4 cellular contexts compared by ENCODE assay signal in the genomic region with DNA sequence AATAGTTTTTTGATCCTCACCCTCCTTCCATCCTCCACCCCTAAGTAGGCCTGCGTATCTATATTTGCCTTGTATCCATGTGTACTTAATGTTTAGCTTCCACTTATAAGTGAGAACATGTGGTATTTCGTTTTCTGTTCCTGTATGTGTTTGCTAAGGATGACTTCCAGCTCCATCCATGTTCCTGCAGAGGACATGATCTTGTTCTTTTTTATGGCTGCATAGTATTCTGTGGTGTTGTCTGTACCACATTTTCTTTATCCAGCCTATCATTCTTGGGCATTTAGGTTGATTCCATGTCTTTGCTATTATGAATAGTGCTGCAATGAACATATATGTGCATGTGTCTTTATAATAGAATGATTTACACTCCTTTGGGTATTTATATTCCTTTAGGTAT.
DNase-seq lines count a peak whose midpoint lies in the region; ATAC-seq, FAIRE-seq and TF ChIP-seq lines count a peak whose summit lies in the region.
"Not testable (repeated sequence)": the region's sequence is repeated elsewhere in the genome, so short reads cannot be mapped to it uniquely, and the experiment has no call there.

No MANE protein-coding gene starts in this region.

- DNase-seq in HTR-8/SVneo (ENCODE audit: insufficient read length, low spot score); K562 (ENCODE audit: extremely low read depth in 1 of 4, low spot score in 3 of 4); HepG2 (ENCODE audit: low spot score): not testable (repeated sequence)

- in situ Hi-C loops in K562 (cut with MboI); HepG2 (cut with HindIII; ENCODE audit: extremely low pct_ligation_motif_present, low pct_unique_long_range_greater_than_20kb): not testable (repeated sequence)

- not testable (repeated sequence) for H3K4me1 ChIP-seq in HEK293 (ENCODE audit: control insufficient read depth, insufficient read depth, low read length); K562 (replicated peaks in 1 of 2; ENCODE audit: control insufficient read depth in 2 of 2, insufficient read depth in 2 of 2, low read length in 2 of 2)
- peaks cover 28% of the 10 kb centered on the region for H3K4me1 ChIP-seq in HepG2 (ENCODE audit: insufficient read depth, low read length)

- H3K27ac ChIP-seq in HEK293 (ENCODE audit: extremely low read depth, low read depth, low read length); K562 (ENCODE audit: extremely low read depth, low read depth, low read length); HepG2 (ENCODE audit: extremely low read length, insufficient read depth, low read length): not testable (repeated sequence)

- H3K4me3 ChIP-seq in HEK293 (ENCODE audit: low read depth, low read length); K562; HepG2 (replicated peaks in 1 of 3; ENCODE audit: insufficient read depth in 1 of 3, low read depth in 2 of 3, low read length in 3 of 3): not testable (repeated sequence)

- H3K9ac ChIP-seq in K562 (ENCODE audit: insufficient read depth in 1 of 2, low read depth in 2 of 2, low read length in 2 of 2); HepG2 (ENCODE audit: insufficient read depth, low read depth, low read length): not testable (repeated sequence)

- H4K20me1 ChIP-seq in K562 (replicated peaks; ENCODE audit: control insufficient read depth, insufficient read depth, low read length) (peaks cover 11% of the 10 kb centered on the region; the same call in 1 of the 2 replicates), HepG2 (ENCODE audit: insufficient read depth, low read length) (0 out of 2 replicates have a peak, but pooled peaks cover 10% of the 10 kb centered on the region)

- not testable (repeated sequence) for BruUV-seq in K562 (replicated peaks; lab: Mats Ljungman, UMichigan); HepG2 (replicated peaks; lab: Mats Ljungman, UMichigan)

- H2AFZ ChIP-seq in K562 (ENCODE audit: low read depth, low read length); HepG2 (ENCODE audit: low read length): not testable (repeated sequence)

- ATAC-seq in K562, HepG2: not testable (repeated sequence)

- H3K9me3 ChIP-seq in HEK293 (ENCODE audit: control insufficient read depth, insufficient read depth, low read depth, low read length); K562 (replicated peaks; ENCODE audit: control insufficient read depth, insufficient read depth, low read depth, low read length); HepG2 (ENCODE audit: low read length): not testable (repeated sequence)

- POLR2A ChIA-PET in HEK293 (lab: Yijun Ruan, JAX); K562 (lab: Yijun Ruan, JAX); HepG2 (lab: Yijun Ruan, JAX): not testable (repeated sequence)

- H3K79me2 ChIP-seq in K562 (ENCODE audit: control insufficient read depth, insufficient read depth, low read length) (0 out of 3 replicates have a peak, but pooled peaks cover 11% of the 10 kb centered on the region), HepG2 (ENCODE audit: insufficient read depth, low read length) (peaks cover 61% of the 10 kb centered on the region)

- TF ChIP-seq RAD21 in K562 (CRISPR knock-in tag; conservative IDR thresholded peaks at IDR 0.05 in 1 of 2, IDR thresholded peaks at IDR 0.05 in 1 of 2); HepG2 (CRISPR knock-in tag; IDR thresholded peaks at IDR 0.05): not testable (repeated sequence)

- intact Hi-C loops in K562 (cut with micrococcal nuclease); HepG2 (cut with micrococcal nuclease; ENCODE audit: unreplicated experiment): not testable (repeated sequence)

- not testable (repeated sequence) for TF ChIP-seq EP300 in K562 (IDR thresholded peaks at IDR 0.05; ENCODE audit: low read length); HepG2 (IDR thresholded peaks at IDR 0.05; ENCODE audit: low read depth in 2 of 2, low read length in 2 of 2); HepG2 (CRISPR knock-in tag; IDR thresholded peaks at IDR 0.05; ENCODE audit: borderline replicate concordance)

- WGBS in K562 (ENCODE audit: insufficient coverage, low coverage, missing lambda C conversion rate) = 53% methylated on average over 2 of the region's 2 CpGs
- 93% methylated on average over 2 of the region's 2 CpGs for WGBS in HepG2 (ENCODE audit: low lambda C conversion rate)

- TF ChIP-seq CTCF in HEK293 (tag by site-specific recombination; IDR thresholded peaks at IDR 0.05); K562 (IDR thresholded peaks at IDR 0.05 in 2 of 3, conservative IDR thresholded peaks at IDR 0.05 in 1 of 3; ENCODE audit: insufficient read depth in 2 of 3, low read depth in 1 of 3, low read length in 3 of 3); HepG2 (CRISPR knock-in tag; IDR thresholded peaks at IDR 0.05): not testable (repeated sequence)

- not testable (repeated sequence) for H3K27me3 ChIP-seq in K562 (ENCODE audit: control insufficient read depth in 2 of 2, insufficient read depth in 2 of 2, low read length in 2 of 2); HepG2 (ENCODE audit: control insufficient read depth in 1 of 2, insufficient read depth in 2 of 2, low read length in 2 of 2)

- H3K9me1 ChIP-seq in K562 (ENCODE audit: control insufficient read depth, insufficient read depth, low read length) = not testable (repeated sequence)

- peak; percentile 20 for FAIRE-seq in HTR-8/SVneo (lab: Jason Lieb, UNC)
- not testable (repeated sequence) for FAIRE-seq in K562 (lab: Jason Lieb, UNC); HepG2 (lab: Jason Lieb, UNC)

- CTCF ChIA-PET in HEK293 (lab: Yijun Ruan, JAX) = interaction anchor here (1.0 kb wide), 1 partner anchor 63 kb away, joined by 3 read pairs; no protein-coding TSS in a partner anchor
- CTCF ChIA-PET in K562 (lab: Yijun Ruan, JAX; ENCODE audit: low intra/inter-chr PET ratio); HepG2 (lab: Yijun Ruan, JAX; ENCODE audit: low intra/inter-chr PET ratio, low total read pairs): not testable (repeated sequence)

- H3K36me3 ChIP-seq in HEK293 (ENCODE audit: control insufficient read depth in 2 of 2, insufficient read depth in 1 of 2, low read length in 2 of 2); K562 (ENCODE audit: control insufficient read depth, insufficient read depth, low read length); HepG2 (replicated peaks in 1 of 2; ENCODE audit: control insufficient read depth in 1 of 2, insufficient read depth in 2 of 2, low read length in 2 of 2): not testable (repeated sequence)

- H3K4me2 ChIP-seq in K562 (ENCODE audit: insufficient read depth, low read length); HepG2 (ENCODE audit: low read depth, low read length): not testable (repeated sequence)

- not testable (repeated sequence) for TF ChIP-seq POLR2A in K562 (conservative IDR thresholded peaks at IDR 0.05); HepG2 (IDR thresholded peaks at IDR 0.05; ENCODE audit: insufficient read depth in 1 of 2, low read depth in 2 of 2, low read length in 2 of 2)

TF ChIP-seq in HEK293, 187 proteins besides CTCF, POLR2A, EP300 and RAD21:
- peak; percentile 87 for TF ChIP-seq ZNF146 (tag by site-specific recombination; IDR thresholded peaks at IDR 0.05)

TF ChIP-seq in K562, 482 proteins besides CTCF, POLR2A, EP300 and RAD21:
- peak; percentile 81 for TF ChIP-seq ZNF146 (CRISPR knock-in tag; IDR thresholded peaks at IDR 0.05; ENCODE audit: unreplicated experiment)

TF ChIP-seq in HepG2, 621 proteins besides CTCF, POLR2A, EP300 and RAD21:
- 0 out of 2 replicates have a peak, but pooled peaks have one; percentile 12 for TF ChIP-seq JUNB (CRISPR knock-in tag; IDR thresholded peaks at IDR 0.05; ENCODE audit: borderline replicate concordance)
- TF ChIP-seq ZMYM3 (CRISPR knock-in tag; IDR thresholded peaks at IDR 0.05) = 0 out of 2 replicates have a peak, but pooled peaks have one; percentile 43
- not testable (repeated sequence) for TF ChIP-seq NONO (IDR thresholded peaks at IDR 0.05)
- 0 out of 2 replicates have a peak, but pooled peaks have one; percentile 22 for TF ChIP-seq NONO (CRISPR knock-in tag; conservative IDR thresholded peaks at IDR 0.05)
